24 cellular contexts compared by ENCODE assay signal in genomic region chr2:206378835-206379234, GRCh38.
DNase-seq lines count a peak whose midpoint lies in the region; ATAC-seq and TF ChIP-seq lines count a peak whose summit lies in the region.
"Had no signal": no experiment of that assay in that cellular context is flagged by ENCODE, and none has a peak within 500 bp of the region (broad histone marks: within the 10 kb centered on the region; RNA-seq: fewer than 3 reads in every experiment).

No MANE protein-coding gene starts in this region.

- DNase-seq in Right ventricle myocardium superior (no peak), right atrium auricular region (ENCODE audit: low spot score) (no peak), RPMI7951 (ENCODE audit: low read depth) (peak; percentile 7), fibroblast of mammary gland (ENCODE audit: low read depth) (peak; percentile 11), type B pancreatic cell (ENCODE audit: extremely low spot score, unreplicated experiment) (no peak), NCI-H2081 treated with DMSO at 0.1 percent for 48 hours (lab: John Stamatoyannopoulos, UW) (no peak), NCI-H446 treated with DMSO at 0.1 percent for 48 hours (lab: John Stamatoyannopoulos, UW) (no peak)
- DNase-seq: activated CD8-positive, alpha-beta memory T cell treated with anti-CD3 and anti-CD28 coated beads for 24 hours; activated naive CD4-positive, alpha-beta T cell; activated T-cell treated with anti-CD3 and anti-CD28 coated beads, Interleukin-2, amount 50 U/mL, for 4 hours; amniotic stem cell; Calu3; foreskin melanocyte; KG1; NCI-H187; nucleus accumbens; stimulated activated CD4-positive, alpha-beta T cell treated with anti-CD3 and anti-CD28 coated beads, Interleukin-12 subunit alpha, Interleukin-12 subunit beta, amount 100 ng/mL, for 4 hours; SW 1271; transverse colon had no signal

- H3K27ac ChIP-seq in right atrium auricular region = no peak overlapping the region
- H3K27ac ChIP-seq: A549; BLaER1 treated with 17β-estradiol and CSF1 and Interleukin-3, amounts not matched to agents 10 nM and 100 nM; epithelial cell of prostate; transverse colon had no signal

- H3K4me3 ChIP-seq in right atrium auricular region (no peak overlapping the region), fibroblast of mammary gland (ENCODE audit: control insufficient read depth, low read depth, low read length) (no peak overlapping the region)
- H3K4me3 ChIP-seq: A549; BLaER1 treated with 17β-estradiol and CSF1 and Interleukin-3, amounts not matched to agents 10 nM and 100 nM; transverse colon had no signal

- peaks cover 9% of the 10 kb centered on the region for H3K9me3 Mint-ChIP-seq in type B pancreatic cell
- H3K9me3 Mint-ChIP-seq in stimulated activated memory B cell treated with anti-CD40 and anti-IgM and Interleukin-4, amounts not matched to agents 10 μg/mL and 1 μg/mL and 100 μg/mL, for 72 hours = peaks cover 19% of the 10 kb centered on the region

- H3K27me3 ChIP-seq in right atrium auricular region = no peaks in the 10 kb centered on the region
- H3K27me3 ChIP-seq: BLaER1 treated with 17β-estradiol and CSF1 and Interleukin-3, amounts not matched to agents 10 nM and 100 nM; transverse colon had no signal

- no peaks in the 10 kb centered on the region for H3K27me3 Mint-ChIP-seq in type B pancreatic cell
- peaks cover 28% of the 10 kb centered on the region for H3K27me3 Mint-ChIP-seq in stimulated activated memory B cell treated with anti-CD40 and anti-IgM and Interleukin-4, amounts not matched to agents 10 μg/mL and 1 μg/mL and 100 μg/mL, for 72 hours

- no peak overlapping the region for H3K4me3 Mint-ChIP-seq in type B pancreatic cell
- H3K4me3 Mint-ChIP-seq in stimulated activated memory B cell treated with anti-CD40 and anti-IgM and Interleukin-4, amounts not matched to agents 10 μg/mL and 1 μg/mL and 100 μg/mL, for 72 hours = no peak overlapping the region
- H3K4me3 Mint-ChIP-seq: activated T-cell treated with anti-CD3 and anti-CD28 coated beads, Interleukin-2, amount 50 U/mL, for 4 hours; central memory CD8-positive, alpha-beta T cell had no signal

- H3K4me1 ChIP-seq in right atrium auricular region = no peaks in the 10 kb centered on the region
- H3K4me1 ChIP-seq: A549, transverse colon had no signal

- no peak overlapping the region for H3K27ac Mint-ChIP-seq in type B pancreatic cell
- no peak overlapping the region for H3K27ac Mint-ChIP-seq in stimulated activated memory B cell treated with anti-CD40 and anti-IgM and Interleukin-4, amounts not matched to agents 10 μg/mL and 1 μg/mL and 100 μg/mL, for 72 hours

- TF ChIP-seq CTCF in right atrium auricular region (IDR thresholded peaks at IDR 0.05) (no peak), fibroblast of mammary gland (conservative IDR thresholded peaks at IDR 0.05; ENCODE audit: control insufficient read depth, insufficient read depth, low read depth, low read length) (no peak), type B pancreatic cell (conservative IDR thresholded peaks at IDR 0.05) (peak; percentile 19)

- no peaks in the 10 kb centered on the region for H3K36me3 Mint-ChIP-seq in type B pancreatic cell
- no peaks in the 10 kb centered on the region for H3K36me3 Mint-ChIP-seq in stimulated activated memory B cell treated with anti-CD40 and anti-IgM and Interleukin-4, amounts not matched to agents 10 μg/mL and 1 μg/mL and 100 μg/mL, for 72 hours

- intact Hi-C loops in Right ventricle myocardium superior (cut with DNase I) = no loop called here

- peak; percentile 39 for ATAC-seq in Right ventricle myocardium superior (ENCODE audit: poor library complexity)
- ATAC-seq in stimulated activated memory B cell treated with anti-CD40 and anti-IgM and Interleukin-4, amounts not matched to agents 10 μg/mL and 1 μg/mL and 100 μg/mL, for 72 hours = no peak
- ATAC-seq: activated T-cell treated with anti-CD3 and anti-CD28 coated beads, Interleukin-2, amount 50 U/mL, for 4 hours had no signal

- peaks cover 0 to 21% of the 10 kb centered on the region in 2 donors for H3K9me3 ChIP-seq in right atrium auricular region

- no peaks in the 10 kb centered on the region for H3K36me3 ChIP-seq in right atrium auricular region
- H3K36me3 ChIP-seq: BLaER1 treated with 17β-estradiol and CSF1 and Interleukin-3, amounts not matched to agents 10 nM and 100 nM; transverse colon had no signal

- H3K4me1 Mint-ChIP-seq in type B pancreatic cell (ENCODE audit: unreplicated experiment) = no peaks in the 10 kb centered on the region
- no peaks in the 10 kb centered on the region for H3K4me1 Mint-ChIP-seq in stimulated activated memory B cell treated with anti-CD40 and anti-IgM and Interleukin-4, amounts not matched to agents 10 μg/mL and 1 μg/mL and 100 μg/mL, for 72 hours
- H3K4me1 Mint-ChIP-seq: central memory CD8-positive, alpha-beta T cell had no signal

Comparison
In these comparisons a context has a peak if more than half of its experiments do, and no peak if none do; other contexts are left out.
1. DNase-seq: peak in RPMI7951 (single experiment) and fibroblast of mammary gland (single experiment); none in Right ventricle myocardium superior (single experiment), right atrium auricular region (single experiment), type B pancreatic cell (single experiment), NCI-H2081 treated with DMSO at 0.1 percent for 48 hours (single experiment) and NCI-H446 treated with DMSO at 0.1 percent for 48 hours (single experiment).